In genomic region chr19:17419154-17419490, GRCh38 we compare ENCODE assay signal across 9 cellular contexts. TPM values are rescaled to one million over a fixed set of nuclear protein-coding genes. Genes with fewer than 3 reads are reported as not detected.
DNase-seq lines count a peak whose midpoint lies in the region; ATAC-seq and TF ChIP-seq lines count a peak whose summit lies in the region.
"Had no signal": no experiment of that assay in that cellular context is flagged by ENCODE, and none has a peak within 500 bp of the region (broad histone marks: within the 10 kb centered on the region; RNA-seq: fewer than 3 reads in every experiment).

No MANE protein-coding gene starts in this region.

- H3K36me3 ChIP-seq in testis (ENCODE audit: low read depth, missing control alignments) = no peaks in the 10 kb centered on the region

- H3K9me3 Mint-ChIP-seq in activated CD8-positive, alpha-beta memory T cell treated with anti-CD3 and anti-CD28 coated beads, Interleukin-2, amount 10 ng/mL, durations not matched to agents 7 days and 5 days (ENCODE audit: low read depth) = no peaks in the 10 kb centered on the region
- H3K9me3 Mint-ChIP-seq in activated naive CD8-positive, alpha-beta T cell (ENCODE audit: low read depth) = no peaks in the 10 kb centered on the region

- peaks cover 15% of the 10 kb centered on the region for H3K4me1 ChIP-seq in testis

- intact Hi-C loops in testis (cut with DNase I; ENCODE audit: low total_unique reads) = no loop called here

- TF ChIP-seq CTCF in testis (IDR thresholded peaks at IDR 0.05) = no peak

- no peaks in the 10 kb centered on the region for H3K27me3 Mint-ChIP-seq in activated CD8-positive, alpha-beta memory T cell treated with anti-CD3 and anti-CD28 coated beads, Interleukin-2, amount 10 ng/mL, durations not matched to agents 7 days and 5 days
- H3K27me3 Mint-ChIP-seq in activated naive CD8-positive, alpha-beta T cell = no peaks in the 10 kb centered on the region

- H3K27ac Mint-ChIP-seq in activated CD8-positive, alpha-beta memory T cell treated with anti-CD3 and anti-CD28 coated beads, Interleukin-2, amount 10 ng/mL, durations not matched to agents 7 days and 5 days = peak overlapping the region; percentile 93
- peak overlapping the region; percentile 81 for H3K27ac Mint-ChIP-seq in activated naive CD8-positive, alpha-beta T cell

- ATAC-seq in activated CD8-positive, alpha-beta memory T cell treated with anti-CD3 and anti-CD28 coated beads, Interleukin-2, amount 10 ng/mL, durations not matched to agents 7 days and 5 days = no peak
- ATAC-seq in HG02970 (IDR thresholded peaks at IDR 0.05; ENCODE audit: low FRiP score, unreplicated experiment) (no peak), HG02884 (IDR thresholded peaks at IDR 0.05; ENCODE audit: unreplicated experiment) (no peak)

- H3K27me3 ChIP-seq in testis = no peaks in the 10 kb centered on the region

- H3K9me3 ChIP-seq in testis = no peaks in the 10 kb centered on the region

- peaks cover 18% of the 10 kb centered on the region for H3K4me1 Mint-ChIP-seq in activated CD8-positive, alpha-beta memory T cell treated with anti-CD3 and anti-CD28 coated beads, Interleukin-2, amount 10 ng/mL, durations not matched to agents 7 days and 5 days
- peaks cover 13% of the 10 kb centered on the region for H3K4me1 Mint-ChIP-seq in activated naive CD8-positive, alpha-beta T cell (ENCODE audit: low read depth)

- 4 to 11% methylated on average over 6 of the region's 6 CpGs for WGBS in testis, 2 donors

- no peak for DNase-seq in activated CD8-positive, alpha-beta memory T cell treated with anti-CD3 and anti-CD28 coated beads, Interleukin-2, amount 10 ng/mL, durations not matched to agents 7 days and 5 days
- DNase-seq in activated CD8-positive, alpha-beta memory T cell treated with anti-CD3 and anti-CD28 coated beads, Interleukin-2, amount 50 U/mL, for 4 hours = no peak
- DNase-seq in kidney glomerular epithelial cell (lab: John Stamatoyannopoulos, UW) (peak; percentile 22), testis (no peak), T1000 (lab: John Stamatoyannopoulos, UW) (no peak)

- peak overlapping the region; percentile 63 to 93 for H3K27ac ChIP-seq in testis

- peaks cover 19% of the 10 kb centered on the region for H3K36me3 Mint-ChIP-seq in activated CD8-positive, alpha-beta memory T cell treated with anti-CD3 and anti-CD28 coated beads, Interleukin-2, amount 10 ng/mL, durations not matched to agents 7 days and 5 days
- H3K36me3 Mint-ChIP-seq in activated naive CD8-positive, alpha-beta T cell = peaks cover 2% of the 10 kb centered on the region

- peak overlapping the region; percentile 87 for H3K4me3 Mint-ChIP-seq in activated CD8-positive, alpha-beta memory T cell treated with anti-CD3 and anti-CD28 coated beads, Interleukin-2, amount 10 ng/mL, durations not matched to agents 7 days and 5 days
- peak overlapping the region; percentile 88 for H3K4me3 Mint-ChIP-seq in activated naive CD8-positive, alpha-beta T cell

- peak overlapping the region; percentile 51 to 86 for H3K4me3 ChIP-seq in testis

- CTCF ChIA-PET in activated CD8-positive, alpha-beta memory T cell treated with anti-CD3 and anti-CD28 coated beads, Interleukin-2, amount 10 ng/mL, durations not matched to agents 7 days and 5 days (lab: Charles Lee) = interaction anchor here (0.8 to 2.1 kb wide), 13 partner anchors 10 to 114 kb away, joined by 3 to 11 read pairs (median 4); partner anchors contain the start of genes BST2, MRPL34 and PGLS

- no peak for TF ChIP-seq POLR2A in testis (IDR thresholded peaks at IDR 0.05)

RNA-seq across cellular contexts. Expression of gene MVB12A, which starts 0.7 kb away (rescaled TPM):
- total RNA-seq in activated CD8-positive, alpha-beta memory T cell treated with anti-CD3 and anti-CD28 coated beads, Interleukin-2, amount 10 ng/mL, durations not matched to agents 7 days and 5 days = 10 to 100 TPM; 40.4 to 51.1 TPM
- total RNA-seq in testis = 10 to 100 TPM; 44.0 to 48.3 TPM
- 28.6 TPM for polyA plus RNA-seq in testis (ENCODE audit: insufficient read depth, low read depth, low replicate concordance)

RNA-seq across cellular contexts. Expression of gene BST2, which starts 13.7 kb away (rescaled TPM):
- total RNA-seq in activated CD8-positive, alpha-beta memory T cell treated with anti-CD3 and anti-CD28 coated beads, Interleukin-2, amount 10 ng/mL, durations not matched to agents 7 days and 5 days = 100 to 1,000 TPM; 298 to 361 TPM
- 10 to 100 TPM; 37.4 to 64.4 TPM for total RNA-seq in testis
- polyA plus RNA-seq in testis (ENCODE audit: insufficient read depth, low read depth, low replicate concordance) = 71.4 TPM

RNA-seq across cellular contexts. Expression of gene CCDC194, which starts 25.1 kb away (rescaled TPM):
- total RNA-seq in activated CD8-positive, alpha-beta memory T cell treated with anti-CD3 and anti-CD28 coated beads, Interleukin-2, amount 10 ng/mL, durations not matched to agents 7 days and 5 days = 1 to 10 TPM; 4.3 to 5.9 TPM
- total RNA-seq in testis = 1 to 10 TPM in 1 of 2 donors, not detected in 1; 1.3 TPM
- polyA plus RNA-seq in testis (ENCODE audit: insufficient read depth, low read depth, low replicate concordance) = 0.45 TPM
- total RNA-seq: SK-MEL-5 had no signal

RNA-seq across cellular contexts. Expression of gene TMEM221, which starts 29.3 kb away (rescaled TPM):
- not detected for total RNA-seq in activated CD8-positive, alpha-beta memory T cell treated with anti-CD3 and anti-CD28 coated beads, Interleukin-2, amount 10 ng/mL, durations not matched to agents 7 days and 5 days
- total RNA-seq in testis = 1 to 10 TPM in 1 of 2 donors, under 1 TPM in 1; 0.68 to 2.6 TPM
- 1.4 TPM for polyA plus RNA-seq in testis (ENCODE audit: insufficient read depth, low read depth, low replicate concordance)

RNA-seq across cellular contexts. Expression of gene NXNL1, which starts 41.6 kb away (rescaled TPM):
- total RNA-seq in activated CD8-positive, alpha-beta memory T cell treated with anti-CD3 and anti-CD28 coated beads, Interleukin-2, amount 10 ng/mL, durations not matched to agents 7 days and 5 days = not detected
- total RNA-seq in testis = under 1 TPM in 1 of 2 donors, not detected in 1; 0.87 TPM
- polyA plus RNA-seq in testis (ENCODE audit: insufficient read depth, low read depth, low replicate concordance) = not detected
- total RNA-seq: SK-MEL-5 had no signal

Comparison
In these comparisons a context has a peak if more than half of its experiments do, and no peak if none do; other contexts are left out.
1. RNA of gene BST2, which starts 13.7 kb away (total RNA-seq): 298 to 361 TPM in activated CD8-positive, alpha-beta memory T cell treated with anti-CD3 and anti-CD28 coated beads, Interleukin-2, amount 10 ng/mL, durations not matched to agents 7 days and 5 days; 37.4 to 64.4 TPM in testis; every median in the first group is over 4 times any median in the second.